Comparison of ENCODE assay signal across 13 cellular contexts in the genomic region with DNA sequence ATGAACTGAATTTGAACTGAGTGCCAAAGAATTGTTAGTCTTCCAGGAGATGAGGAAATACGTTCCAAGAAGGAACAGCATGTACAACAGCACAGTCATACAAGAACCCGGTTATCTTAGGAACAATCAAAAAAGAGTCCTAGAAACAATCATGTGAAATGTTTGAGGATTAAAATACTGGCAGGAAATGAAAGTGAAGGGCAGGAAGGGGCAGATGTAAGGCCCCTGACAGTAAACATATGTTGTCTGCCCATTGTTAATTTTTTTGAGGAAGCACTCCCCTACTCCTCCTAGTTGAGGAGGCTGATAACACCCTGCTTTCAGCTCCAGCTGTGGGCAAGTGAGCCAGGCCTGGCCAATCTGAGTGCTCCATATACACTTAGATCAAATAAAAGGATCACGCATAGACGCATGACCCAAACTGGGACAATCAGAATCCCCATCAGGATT.
A peak's percentile ranks its signal among the peaks of the same experiment; 100 is the strongest.
DNase-seq lines count a peak whose midpoint lies in the region; ATAC-seq and TF ChIP-seq lines count a peak whose summit lies in the region.
"Had no signal": no experiment of that assay in that cellular context is flagged by ENCODE, and none has a peak within 500 bp of the region (broad histone marks: within the 10 kb centered on the region; RNA-seq: fewer than 3 reads in every experiment).

No MANE protein-coding gene starts in this region.

- CTCF ChIA-PET in A673 (lab: Charles Lee), result no interaction called here

- H3K23ac ChIP-seq in mesenchymal stem cell (ENCODE audit: low read length in 2 of 2), result no peak overlapping the region

- 87% methylated on average over 2 of the region's 4 CpGs for WGBS in mesenchymal stem cell

- no peak overlapping the region for H3K9ac ChIP-seq in mesenchymal stem cell (ENCODE audit: low read length)

- H3K4me2 ChIP-seq in mesenchymal stem cell (ENCODE audit: low read length, poor library complexity, severe bottlenecking), result no peak overlapping the region

- peak overlapping the region; percentile 10 to 28 for H3K18ac ChIP-seq in mesenchymal stem cell (ENCODE audit: low read depth in 1 of 2, low read length in 2 of 2)

- no peak overlapping the region for H4K91ac ChIP-seq in mesenchymal stem cell (ENCODE audit: low read length)

- H3K27ac ChIP-seq in A673 (ENCODE audit: low read depth, low read length, poor library complexity, severe bottlenecking) (no peak overlapping the region), dorsolateral prefrontal cortex (peak overlapping the region in 50 of 59 donors; percentile 2 to 82 (median 60)), mesenchymal stem cell (ENCODE audit: low read length, poor library complexity, severe bottlenecking) (no peak overlapping the region)

- H3K9me3 ChIP-seq in A673 (ENCODE audit: low read depth, low read length, poor library complexity, severe bottlenecking), result no peaks in the 10 kb centered on the region
- no peaks in the 10 kb centered on the region for H3K9me3 ChIP-seq in mesenchymal stem cell (ENCODE audit: control insufficient read depth, low read length)

- H3K36me3 ChIP-seq in A673 (ENCODE audit: insufficient read depth, low read length, poor library complexity, severe bottlenecking), result no peaks in the 10 kb centered on the region
- H3K36me3 ChIP-seq in mesenchymal stem cell (ENCODE audit: control insufficient read depth in 1 of 2, insufficient read depth in 2 of 2, low read depth in 1 of 2, low read length in 2 of 2), result no peaks in the 10 kb centered on the region

- peak overlapping the region; percentile 19 for H2BK120ac ChIP-seq in mesenchymal stem cell (ENCODE audit: low read depth, low read length)

- peak overlapping the region; percentile 28 to 29 for H2BK12ac ChIP-seq in mesenchymal stem cell (ENCODE audit: low read length in 2 of 2)

- TF ChIP-seq CTCF in A673 (conservative IDR thresholded peaks at IDR 0.05; ENCODE audit: low read depth, low read length) (no peak), dorsolateral prefrontal cortex (IDR thresholded peaks at IDR 0.05 in 54 of 56, conservative IDR thresholded peaks at IDR 0.05 in 2 of 56; ENCODE audit: low read depth in 1 of 56, partially characterized antibody in 56 of 56) (no peak)

- no peaks in the 10 kb centered on the region for H3K79me1 ChIP-seq in mesenchymal stem cell (replicated peaks; ENCODE audit: low read length, poor library complexity, severe bottlenecking)

- no peak overlapping the region for H2AFZ ChIP-seq in mesenchymal stem cell (ENCODE audit: low read depth, low read length)

- peak overlapping the region; percentile 8 for H4K8ac ChIP-seq in mesenchymal stem cell (ENCODE audit: low read length)

- H3K14ac ChIP-seq in mesenchymal stem cell (ENCODE audit: low read length in 2 of 2), result no peak overlapping the region

- H3K4me3 ChIP-seq in A673 (ENCODE audit: low read depth, low read length, poor library complexity, severe bottlenecking) (no peak overlapping the region), dorsolateral prefrontal cortex (no peak overlapping the region), mesenchymal stem cell (ENCODE audit: insufficient read depth in 1 of 2, low read depth in 1 of 2, low read length in 2 of 2) (no peak overlapping the region)

- intact Hi-C loops in A673 (cut with micrococcal nuclease; ENCODE audit: unreplicated experiment) (no loop called here), dorsolateral prefrontal cortex (cut with DNase I) (no loop called here)

- no peak overlapping the region for H2AK5ac ChIP-seq in mesenchymal stem cell (ENCODE audit: low read length, severe bottlenecking)

- peak overlapping the region; percentile 62 to 66 for H3K4ac ChIP-seq in mesenchymal stem cell (ENCODE audit: low read depth in 1 of 2, low read length in 2 of 2)

- DNase-seq in A673 (ENCODE audit: low spot score), result peak; percentile 58
- DNase-seq in NOMO-1 (lab: John Stamatoyannopoulos, UW; ENCODE audit: unreplicated experiment in 2 of 2), result peak; percentile 51
- no peak for DNase-seq in dorsolateral prefrontal cortex
- DNase-seq in mesenchymal stem cell, result peak; percentile 68
- no peak for DNase-seq in NCI-H128 (lab: John Stamatoyannopoulos, UW; ENCODE audit: unreplicated experiment)
- DNase-seq: activated B cell treated with CpG ODN at 0.5 μM for 24 hours; HFFc6; NCI-H1436 treated with DMSO at 0.1 percent for 48 hours; nephron progenitor cell; stimulated activated CD4-positive, alpha-beta T cell treated with anti-CD3 and anti-CD28 coated beads, Interleukin-4, amount 100 ng/mL, for 1 hour had no signal

- H3K27me3 ChIP-seq in A673 (replicated peaks; ENCODE audit: insufficient read depth, low read depth, low read length, poor library complexity) (no peaks in the 10 kb centered on the region), dorsolateral prefrontal cortex (no peaks in the 10 kb centered on the region), mesenchymal stem cell (ENCODE audit: control insufficient read depth in 1 of 2, insufficient read depth in 1 of 2, low read length in 2 of 2) (no peaks in the 10 kb centered on the region)

- POLR2A ChIA-PET in A673 (lab: Charles Lee; ENCODE audit: low non-redundant PET), result no interaction called here

- H3K4me1 ChIP-seq in A673 (ENCODE audit: insufficient read depth, low read length, poor library complexity, severe bottlenecking) (peaks cover 21% of the 10 kb centered on the region), mesenchymal stem cell (ENCODE audit: control insufficient read depth, insufficient read depth, low read depth, low read length) (no peaks in the 10 kb centered on the region)

- BruUV-seq in A673 (replicated peaks; lab: Mats Ljungman, UMichigan), result no TSS peak

- no peak overlapping the region for H2BK5ac ChIP-seq in mesenchymal stem cell (ENCODE audit: low read depth, low read length, poor library complexity, severe bottlenecking)

- ATAC-seq in GM18861 (IDR thresholded peaks at IDR 0.05; ENCODE audit: unreplicated experiment) (no peak), GM21367 (IDR thresholded peaks at IDR 0.05; ENCODE audit: unreplicated experiment) (no peak), HG03354 (IDR thresholded peaks at IDR 0.05; ENCODE audit: poor library complexity, severe bottlenecking, unreplicated experiment) (no peak)

- no peak overlapping the region for H2BK15ac ChIP-seq in mesenchymal stem cell (ENCODE audit: low read depth, poor library complexity, severe bottlenecking)

Comparison
In these comparisons a context has a peak if more than half of its experiments do, and no peak if none do; other contexts are left out.
1. DNase-seq: peak in A673 (single experiment), NOMO-1 (2 of 2) and mesenchymal stem cell (single experiment); none in dorsolateral prefrontal cortex (0 of 10) and NCI-H128 (single experiment).
2. H3K27ac ChIP-seq: peak in dorsolateral prefrontal cortex (50 of 59); none in A673 (single experiment) and mesenchymal stem cell (single experiment).